ENCODE assay signal across 15 cellular contexts in genomic region chr1:163055005-163055404, GRCh38.
DNase-seq lines count a peak whose midpoint lies in the region; TF ChIP-seq lines count a peak whose summit lies in the region.
"Had no signal": no experiment of that assay in that cellular context is flagged by ENCODE, and none has a peak within 500 bp of the region (broad histone marks: within the 10 kb centered on the region; RNA-seq: fewer than 3 reads in every experiment).

No MANE protein-coding gene starts in this region.

- DNase-seq in NCI-H82 (lab: John Stamatoyannopoulos, UW) = peak; percentile 15
- no peak for DNase-seq in NCI-H82 treated with DMSO at 0.1 percent for 48 hours (lab: John Stamatoyannopoulos, UW; ENCODE audit: unreplicated experiment)
- peak; percentile 51 for DNase-seq in NCI-H69 (lab: John Stamatoyannopoulos, UW)
- peak; percentile 43 for DNase-seq in choroid plexus epithelial cell (ENCODE audit: low read depth)
- no peak for DNase-seq in cerebellar cortex (ENCODE audit: low spot score)
- DNase-seq in stimulated activated CD4-positive, alpha-beta T cell treated with anti-CD3 and anti-CD28 coated beads, Interleukin-2, amount 100 ng/mL, for 48 hours = no peak
- no peak for DNase-seq in activated CD4-positive, alpha-beta T cell treated with anti-CD3 and anti-CD28 coated beads for 4 hours
- DNase-seq in stimulated activated CD8-positive, alpha-beta memory T cell treated with anti-CD3 and anti-CD28 coated beads, Interleukin-4, amount 100 ng/mL, for 48 hours = no peak
- DNase-seq: activated CD4-positive, alpha-beta T cell treated with anti-CD3 and anti-CD28 coated beads, Interleukin-2, amount 50 U/mL, for 48 hours; activated naive CD4-positive, alpha-beta T cell; activated T-cell treated with anti-CD3 and anti-CD28 coated beads, Interleukin-2, amount 50 U/mL, for 1 hour; H9; left ventricle myocardium inferior; MM.1S; spleen had no signal

- H3K4me3 ChIP-seq in choroid plexus epithelial cell (ENCODE audit: low read depth, low read length) = no peak overlapping the region
- H3K4me3 ChIP-seq: left ventricle myocardium inferior, spleen had no signal

- TF ChIP-seq CTCF in choroid plexus epithelial cell (conservative IDR thresholded peaks at IDR 0.05; ENCODE audit: low read depth, low read length) = no peak

Comparison
In these comparisons a context has a peak if more than half of its experiments do, and no peak if none do; other contexts are left out.
1. DNase-seq: peak in NCI-H82 (single experiment), NCI-H69 (single experiment) and choroid plexus epithelial cell (single experiment); none in NCI-H82 treated with DMSO at 0.1 percent for 48 hours (single experiment), cerebellar cortex (single experiment), stimulated activated CD4-positive, alpha-beta T cell treated with anti-CD3 and anti-CD28 coated beads, Interleukin-2, amount 100 ng/mL, for 48 hours (0 of 2), activated CD4-positive, alpha-beta T cell treated with anti-CD3 and anti-CD28 coated beads for 4 hours (0 of 2) and stimulated activated CD8-positive, alpha-beta memory T cell treated with anti-CD3 and anti-CD28 coated beads, Interleukin-4, amount 100 ng/mL, for 48 hours (single experiment).